In the genomic region with DNA sequence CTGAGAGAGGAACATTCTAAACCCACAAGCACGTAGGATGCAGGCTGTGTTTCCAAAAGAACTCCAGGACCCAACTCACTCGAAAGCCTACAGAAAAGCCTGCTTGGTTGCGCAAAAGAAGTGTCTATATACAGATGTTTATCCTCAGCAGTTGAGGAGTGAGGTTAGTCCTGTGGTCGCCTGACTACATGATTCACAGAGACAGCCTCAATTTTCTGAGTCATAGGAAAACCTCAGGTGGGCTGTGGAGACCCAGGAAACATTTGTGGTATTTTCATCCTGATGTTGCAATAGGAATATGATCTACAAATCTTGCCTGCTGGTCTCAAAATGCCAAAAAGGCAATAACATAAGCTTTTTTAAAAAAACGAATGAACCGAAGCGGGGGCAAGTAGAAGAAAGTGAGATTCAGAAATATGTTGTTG, we compare ENCODE assay signal across 1 cellular context.
TF ChIP-seq lines count a peak whose summit lies in the region.

No MANE protein-coding gene starts in this region.

TF ChIP-seq in K562, 482 proteins besides CTCF, POLR2A, EP300 and RAD21 (continued from another document):
- TF ChIP-seq HES1 (IDR thresholded peaks at IDR 0.05; ENCODE audit: low read depth), result 0 out of 2 replicates have a peak, but pooled peaks have one; percentile 54
- TF ChIP-seq CEBPB (tag; IDR thresholded peaks at IDR 0.05), result peak; percentile 89
- no peak for TF ChIP-seq LARP7 (IDR thresholded peaks at IDR 0.05)
- peak; percentile 37; the same call in 1 of the 2 replicates for TF ChIP-seq ATF3 (IDR thresholded peaks at IDR 0.05)
- no peak for TF ChIP-seq ATF3 (CRISPR knock-in tag; conservative IDR thresholded peaks at IDR 0.05)
- no peak for TF ChIP-seq NFIC (IDR thresholded peaks at IDR 0.05)
- TF ChIP-seq CEBPG (CRISPR knock-in tag; IDR thresholded peaks at IDR 0.05), result peak; percentile 52; the same call in 1 of the 2 replicates
- TF ChIP-seq CEBPG (tag; conservative IDR thresholded peaks at IDR 0.05 in 1 of 2, IDR thresholded peaks at IDR 0.05 in 1 of 2), result peak; percentile 92 to 97
- TF ChIP-seq ARID1B (IDR thresholded peaks at IDR 0.05), result peak; percentile 45; the same call in 1 of the 2 replicates
- TF ChIP-seq SRF (CRISPR knock-in tag; IDR thresholded peaks at IDR 0.05), result no peak
